ENCODE assay signal across 3 cellular contexts in genomic region chr13:91893040-91893439, GRCh38.
"Had no signal": no experiment of that assay in that cellular context is flagged by ENCODE, and none has a peak within 500 bp of the region (broad histone marks: within the 10 kb centered on the region; RNA-seq: fewer than 3 reads in every experiment).

No MANE protein-coding gene starts in this region.

- H3K4me3 ChIP-seq: GM12878 had no signal

- DNase-seq: GDM1, GF-D8 had no signal
